Comparison of ENCODE assay signal across 8 cellular contexts in genomic region chr12:109093022-109093918, GRCh38. TPM values are rescaled to one million over a fixed set of nuclear protein-coding genes. Genes with fewer than 3 reads are reported as not detected.
A peak's percentile ranks its signal among the peaks of the same experiment; 100 is the strongest.
DNase-seq lines count a peak whose midpoint lies in the region; ATAC-seq lines count a peak whose summit lies in the region.

ALKBH2 (minus strand) TSS chr12:109093472; CDS start chr12:109092786, 686 bp downstream.

- H3K9me3 Mint-ChIP-seq in IgD-negative memory B cell, result no peaks in the 10 kb centered on the region

- no peaks in the 10 kb centered on the region for H3K27me3 ChIP-seq in mucosa of rectum (ENCODE audit: control insufficient read depth in 2 of 2, insufficient read depth in 2 of 2, low read length in 2 of 2)

- H3K27ac ChIP-seq in epithelial cell of prostate (no peak within 1 kb of the TSS), mucosa of rectum (ENCODE audit: low read depth in 2 of 2, low read length in 2 of 2) (peak within 1 kb of the TSS; percentile 18 to 43)

- H3K4me1 Mint-ChIP-seq in IgD-negative memory B cell, result peaks cover 20 to 36% (median 33%) of the 10 kb centered on the region in 3 donors

- ATAC-seq in GM21526 (IDR thresholded peaks at IDR 0.05; ENCODE audit: low FRiP score, unreplicated experiment), result peak; percentile 68

- H3K36me3 ChIP-seq in mucosa of rectum (ENCODE audit: control insufficient read depth in 2 of 2, insufficient read depth in 2 of 2, low read length in 2 of 2), result peaks cover 10 to 14% of the 10 kb centered on the region in 2 donors

- peak within 1 kb of the TSS; percentile 78 to 88 for H3K4me3 ChIP-seq in mucosa of rectum (ENCODE audit: low read length in 2 of 2)

- H3K27me3 Mint-ChIP-seq in IgD-negative memory B cell, result no peaks in the 10 kb centered on the region

- H3K36me3 Mint-ChIP-seq in IgD-negative memory B cell, result no peaks in the 10 kb centered on the region

- H3K4me1 ChIP-seq in mucosa of rectum (ENCODE audit: control insufficient read depth in 2 of 2, insufficient read depth in 2 of 2, low read length in 2 of 2), result peaks cover 15 to 23% of the 10 kb centered on the region in 2 donors

- DNase-seq in DMS114 treated with DMSO at 0.1 percent for 48 hours (lab: John Stamatoyannopoulos, UW; ENCODE audit: unreplicated experiment) (peak; percentile 92), OCI-M1 (lab: John Stamatoyannopoulos, UW) (peak; percentile 96), activated T-cell treated with anti-CD3 and anti-CD28 coated beads for 4 hours (peak; percentile 89), epithelial cell of prostate (ENCODE audit: low read depth, low spot score) (peak; percentile 54)
- DNase-seq in stimulated activated CD8-positive, alpha-beta memory T cell treated with anti-CD3 and anti-CD28 coated beads, Interleukin-4, amount 100 ng/mL, for 48 hours, result peak; percentile 96

- no peaks in the 10 kb centered on the region for H3K9me3 ChIP-seq in mucosa of rectum (ENCODE audit: control insufficient read depth in 2 of 2, low read length in 2 of 2)

- peak within 1 kb of the TSS; percentile 87 to 96 (median 89) for H3K27ac Mint-ChIP-seq in IgD-negative memory B cell

- peak within 1 kb of the TSS; percentile 59 to 65 for H3K9ac ChIP-seq in mucosa of rectum (ENCODE audit: low read depth in 1 of 2, low read length in 2 of 2)

- peak within 1 kb of the TSS; percentile 86 to 95 (median 92) for H3K4me3 Mint-ChIP-seq in IgD-negative memory B cell

RNA-seq across cellular contexts. Expression of gene ALKBH2, which starts in this region (rescaled TPM):
- polyA plus RNA-seq in IgD-negative memory B cell, result 17.6 TPM
